Comparison of ENCODE assay signal across 29 cellular contexts in genomic region chr2:208370881-208371633, GRCh38. TPM values are rescaled to one million over a fixed set of nuclear protein-coding genes. Genes with fewer than 3 reads are reported as not detected.
DNase-seq lines count a peak whose midpoint lies in the region; ATAC-seq, FAIRE-seq and TF ChIP-seq lines count a peak whose summit lies in the region.
"Had no signal": no experiment of that assay in that cellular context is flagged by ENCODE, and none has a peak within 500 bp of the region (broad histone marks: within the 10 kb centered on the region; RNA-seq: fewer than 3 reads in every experiment).

No MANE protein-coding gene starts in this region.

- CTCF ChIA-PET in HepG2 (lab: Yijun Ruan, JAX; ENCODE audit: low intra/inter-chr PET ratio, low total read pairs): no interaction called here
- CTCF ChIA-PET in MCF 10A (lab: Yijun Ruan, JAX): interaction anchor here (1.0 to 5.5 kb wide), 3 partner anchors 19 to 964 kb away, joined by 3 to 54 read pairs (median 3); no protein-coding TSS in a partner anchor

- TF ChIP-seq CTCF in body of pancreas (IDR thresholded peaks at IDR 0.05): no peak
- TF ChIP-seq CTCF in HepG2 (CRISPR knock-in tag; IDR thresholded peaks at IDR 0.05): no peak
- TF ChIP-seq CTCF in MCF 10A (IDR thresholded peaks at IDR 0.05; ENCODE audit: unreplicated experiment): no peak

- H3K9me3 ChIP-seq in body of pancreas (no peaks in the 10 kb centered on the region), HepG2 (ENCODE audit: low read length) (no peaks in the 10 kb centered on the region)
- H3K9me3 ChIP-seq: psoas muscle, SJSA1 had no signal

- no peaks in the 10 kb centered on the region for H3K79me2 ChIP-seq in HepG2 (ENCODE audit: insufficient read depth, low read length)

- H3K4me3 ChIP-seq in body of pancreas: no peak overlapping the region
- H3K4me3 ChIP-seq in HepG2 (replicated peaks in 1 of 3; ENCODE audit: insufficient read depth in 1 of 3, low read depth in 2 of 3, low read length in 3 of 3): no peak overlapping the region
- H3K4me3 ChIP-seq: cardiac muscle cell, neural progenitor cell, PC-9, psoas muscle, SJSA1 had no signal

- intact Hi-C loops in body of pancreas (cut with DNase I): no loop called here
- intact Hi-C loops in HepG2 (cut with micrococcal nuclease; ENCODE audit: unreplicated experiment): no loop called here
- intact Hi-C loops in MCF 10A (cut with micrococcal nuclease): loop anchor here (10.0 kb wide), 1 partner anchor 266 kb away; no protein-coding TSS in a partner anchor

- H3K27me3 ChIP-seq in body of pancreas (no peaks in the 10 kb centered on the region), HepG2 (ENCODE audit: control insufficient read depth in 1 of 2, insufficient read depth in 2 of 2, low read length in 2 of 2) (no peaks in the 10 kb centered on the region)
- H3K27me3 ChIP-seq: cardiac muscle cell, neural progenitor cell, SJSA1 had no signal

- peak; percentile 35 for ATAC-seq in body of pancreas
- ATAC-seq in HepG2: peak; percentile 26
- no peak for ATAC-seq in HG03520 (IDR thresholded peaks at IDR 0.05; ENCODE audit: unreplicated experiment)
- ATAC-seq: activated CD8-positive, alpha-beta memory T cell treated with anti-CD3 and anti-CD28 coated beads, Interleukin-2, amount 10 ng/mL, durations not matched to agents 7 days and 5 days; activated naive CD8-positive, alpha-beta T cell treated with anti-CD3 and anti-CD28 coated beads, Interleukin-2, amount 50 U/mL, for 24 hours; CD8-positive, alpha-beta T cell; psoas muscle had no signal

- H3K4me3 Mint-ChIP-seq in IgD-negative memory B cell (no peak overlapping the region), MCF 10A (ENCODE audit: unreplicated experiment) (no peak overlapping the region)
- H3K4me3 Mint-ChIP-seq: activated CD8-positive, alpha-beta memory T cell treated with anti-CD3 and anti-CD28 coated beads, Interleukin-2, amount 10 ng/mL, durations not matched to agents 7 days and 5 days; activated naive CD8-positive, alpha-beta T cell treated with anti-CD3 and anti-CD28 coated beads, Interleukin-2, amount 50 U/mL, for 24 hours; CD8-positive, alpha-beta T cell; neural progenitor cell; T-helper 2 cell treated with Interferon-gamma antibody and Interleukin-4, amounts not matched to agents 5 μg/mL and 100 μg/mL, for 36 hours had no signal

- H2AFZ ChIP-seq in HepG2 (ENCODE audit: low read length): no peak overlapping the region
- H2AFZ ChIP-seq: neural progenitor cell, PC-9 had no signal

- H4K20me1 ChIP-seq in HepG2 (ENCODE audit: insufficient read depth, low read length): no peaks in the 10 kb centered on the region

- BruUV-seq in HepG2 (replicated peaks; lab: Mats Ljungman, UMichigan) (no TSS peak), MCF 10A (replicated peaks; lab: Mats Ljungman, UMichigan) (no TSS peak)

- 41 to 42% methylated on average over 8 of the region's 8 CpGs for WGBS in body of pancreas, 2 donors
- WGBS in HepG2 (ENCODE audit: low lambda C conversion rate): 66% methylated on average over 8 of the region's 8 CpGs

- H3K27ac Mint-ChIP-seq in IgD-negative memory B cell (peak overlapping the region in 2 of 3 donors; percentile 25 to 55), MCF 10A (ENCODE audit: low read depth, unreplicated experiment) (no peak overlapping the region)
- H3K27ac Mint-ChIP-seq: activated CD8-positive, alpha-beta memory T cell treated with anti-CD3 and anti-CD28 coated beads, Interleukin-2, amount 10 ng/mL, durations not matched to agents 7 days and 5 days; activated naive CD8-positive, alpha-beta T cell treated with anti-CD3 and anti-CD28 coated beads, Interleukin-2, amount 50 U/mL, for 24 hours; CD8-positive, alpha-beta T cell; neural progenitor cell; T-helper 2 cell treated with Interferon-gamma antibody and Interleukin-4, amounts not matched to agents 5 μg/mL and 100 μg/mL, for 36 hours had no signal

- DNase-seq in Daoy (ENCODE audit: low read depth): peak; percentile 11
- no peak for DNase-seq in body of pancreas
- DNase-seq in HepG2 (ENCODE audit: low spot score): no peak
- DNase-seq in MCF 10A (ENCODE audit: unreplicated experiment): no peak
- no peak for DNase-seq in HPDE6-E6E7 (ENCODE audit: extremely low spot score)
- no peak for DNase-seq in GM19240 (ENCODE audit: insufficient read length, low spot score)
- DNase-seq: activated CD4-positive, alpha-beta T cell treated with anti-CD3 and anti-CD28 coated beads for 1 hour; activated CD8-positive, alpha-beta memory T cell treated with anti-CD3 and anti-CD28 coated beads, Interleukin-2, amount 10 ng/mL, durations not matched to agents 7 days and 5 days; activated effector memory CD4-positive, alpha-beta T cell treated with Interleukin-2 at 50 U/mL for 16 hours; activated naive CD8-positive, alpha-beta T cell treated with anti-CD3 and anti-CD28 coated beads, Interleukin-2, amount 50 U/mL, for 24 hours; CD8-positive, alpha-beta T cell; dermis blood vessel endothelial cell; NCI-H1417 treated with DMSO at 0.1 percent for 48 hours; NCI-H2171; NCI-H748 treated with DMSO at 0.1 percent for 48 hours; PC-9; psoas muscle; stimulated activated CD4-positive, alpha-beta T cell treated with anti-CD3 and anti-CD28 coated beads, Interleukin-4, amount 100 ng/mL, for 4 hours had no signal

- TF ChIP-seq POLR2A in body of pancreas (IDR thresholded peaks at IDR 0.05) (no peak), HepG2 (IDR thresholded peaks at IDR 0.05; ENCODE audit: insufficient read depth in 1 of 2, low read depth in 2 of 2, low read length in 2 of 2) (no peak)

- no peak for FAIRE-seq in HepG2 (lab: Jason Lieb, UNC)
- FAIRE-seq: endothelial cell of umbilical vein, HTR-8/SVneo, urothelium cell line had no signal

- no peak overlapping the region for H3K4me2 ChIP-seq in HepG2 (ENCODE audit: low read depth, low read length)
- H3K4me2 ChIP-seq: neural progenitor cell, PC-9 had no signal

- no peak for TF ChIP-seq RAD21 in HepG2 (CRISPR knock-in tag; IDR thresholded peaks at IDR 0.05)

- no peak overlapping the region for H3K9ac ChIP-seq in HepG2 (ENCODE audit: insufficient read depth, low read depth, low read length)
- H3K9ac ChIP-seq: neural progenitor cell had no signal

- POLR2A ChIA-PET in HepG2 (lab: Yijun Ruan, JAX) (no interaction called here), MCF 10A (lab: Yijun Ruan, JAX) (no interaction called here)

- H3K9me3 Mint-ChIP-seq in IgD-negative memory B cell: no peaks in the 10 kb centered on the region
- no peaks in the 10 kb centered on the region for H3K9me3 Mint-ChIP-seq in MCF 10A (ENCODE audit: unreplicated experiment)
- H3K9me3 Mint-ChIP-seq: activated naive CD8-positive, alpha-beta T cell treated with anti-CD3 and anti-CD28 coated beads, Interleukin-2, amount 50 U/mL, for 24 hours had no signal

- in situ Hi-C loops in HepG2 (cut with HindIII; ENCODE audit: extremely low pct_ligation_motif_present, low pct_unique_long_range_greater_than_20kb): no loop called here

- H3K36me3 ChIP-seq in body of pancreas (replicated peaks in 1 of 2; ENCODE audit: insufficient read depth in 1 of 2, low read depth in 2 of 2): no peaks in the 10 kb centered on the region
- no peaks in the 10 kb centered on the region for H3K36me3 ChIP-seq in HepG2 (replicated peaks in 1 of 2; ENCODE audit: control insufficient read depth in 1 of 2, insufficient read depth in 2 of 2, low read length in 2 of 2)
- H3K36me3 ChIP-seq: cardiac muscle cell, neural progenitor cell, SJSA1 had no signal

- H3K36me3 Mint-ChIP-seq in IgD-negative memory B cell (no peaks in the 10 kb centered on the region), MCF 10A (ENCODE audit: insufficient read depth, unreplicated experiment) (no peaks in the 10 kb centered on the region)
- H3K36me3 Mint-ChIP-seq: activated CD8-positive, alpha-beta memory T cell treated with anti-CD3 and anti-CD28 coated beads, Interleukin-2, amount 10 ng/mL, durations not matched to agents 7 days and 5 days; CD8-positive, alpha-beta T cell had no signal

- H3K27ac ChIP-seq in body of pancreas (no peak overlapping the region), HepG2 (ENCODE audit: extremely low read length, insufficient read depth, low read length) (no peak overlapping the region)
- H3K27ac ChIP-seq: cardiac muscle cell, neural progenitor cell, PC-9, psoas muscle, SJSA1 had no signal

- TF ChIP-seq EP300 in HepG2 (IDR thresholded peaks at IDR 0.05; ENCODE audit: low read depth in 2 of 2, low read length in 2 of 2) (no peak), HepG2 (CRISPR knock-in tag; IDR thresholded peaks at IDR 0.05; ENCODE audit: borderline replicate concordance) (no peak)

- H3K4me1 ChIP-seq in body of pancreas (peaks cover 18% of the 10 kb centered on the region), HepG2 (ENCODE audit: insufficient read depth, low read length) (peaks cover 29% of the 10 kb centered on the region)
- H3K4me1 ChIP-seq: psoas muscle, SJSA1 had no signal

- H3K27me3 Mint-ChIP-seq in IgD-negative memory B cell (peaks cover 2% of the 10 kb centered on the region), MCF 10A (ENCODE audit: insufficient read depth, unreplicated experiment) (no peaks in the 10 kb centered on the region)
- H3K27me3 Mint-ChIP-seq: activated naive CD8-positive, alpha-beta T cell treated with anti-CD3 and anti-CD28 coated beads, Interleukin-2, amount 50 U/mL, for 24 hours had no signal

- H3K4me1 Mint-ChIP-seq in IgD-negative memory B cell (peaks cover 7 to 21% (median 10%) of the 10 kb centered on the region in 3 donors), MCF 10A (ENCODE audit: insufficient read depth, unreplicated experiment) (peaks cover 10% of the 10 kb centered on the region)
- H3K4me1 Mint-ChIP-seq: activated CD8-positive, alpha-beta memory T cell treated with anti-CD3 and anti-CD28 coated beads, Interleukin-2, amount 10 ng/mL, durations not matched to agents 7 days and 5 days; activated naive CD8-positive, alpha-beta T cell treated with anti-CD3 and anti-CD28 coated beads, Interleukin-2, amount 50 U/mL, for 24 hours had no signal

RNA-seq across cellular contexts. Expression of gene PTH2R, which starts 35.5 kb away (rescaled TPM):
- total RNA-seq in Daoy (2014; rRNA removed; shearing (Covaris generic)): not detected in 2 replicates
- polyA plus RNA-seq in IgD-negative memory B cell (0.23 TPM), HepG2 (2011; rRNA removed) (not detected in 2 replicates)
- total RNA-seq in body of pancreas (under 1 TPM in 1 of 2 donors, not detected in 1; 0.78 TPM), HepG2 (2016; rRNA removed; fragmentation: Illumina TruSeq; extraction: Trizol) (0.04 TPM in 1 of 2 replicates, not detected in the other), MCF 10A (2022) (not detected in 2 replicates)
- not detected in 2 replicates for total RNA-seq in HepG2 (2016; cell fraction: cytosol; rRNA removed; fragmentation: Illumina TruSeq; extraction: Trizol; ENCODE audit: low read depth)
- total RNA-seq in HepG2 (2016; cell fraction: insoluble cytoplasmic fraction; rRNA removed; fragmentation: Illumina TruSeq; extraction: Trizol): not detected in 2 replicates
- not detected in 2 replicates for total RNA-seq in HepG2 (2016; cell fraction: membrane; rRNA removed; fragmentation: Illumina TruSeq; extraction: Trizol)
- total RNA-seq in HepG2 (2016; cell fraction: nucleus; rRNA removed; fragmentation: Illumina TruSeq; extraction: Trizol): not detected in 2 replicates
- polyA plus RNA-seq in HepG2 (2011; cell fraction: cytosol; rRNA removed): not detected in 2 replicates
- polyA plus RNA-seq in HepG2 (2011; cell fraction: nucleus; rRNA removed): not detected in 2 replicates
- not detected in 2 replicates for polyA plus RNA-seq in HepG2 (2012)
- not detected in 2 replicates for polyA plus RNA-seq in HepG2 (2016; cell fraction: cytosol; fragmentation: Illumina TruSeq; extraction: Trizol; ENCODE audit: low read depth)
- not detected in 2 replicates for polyA plus RNA-seq in HepG2 (2016; cell fraction: insoluble cytoplasmic fraction; fragmentation: Illumina TruSeq; extraction: Trizol; ENCODE audit: low read depth)
- not detected in 2 replicates for polyA plus RNA-seq in HepG2 (2016; cell fraction: membrane; fragmentation: Illumina TruSeq; extraction: Trizol; ENCODE audit: low read depth)
- not detected in 2 replicates for polyA plus RNA-seq in HepG2 (2016; cell fraction: nucleus; fragmentation: Illumina TruSeq; extraction: Trizol; ENCODE audit: insufficient read depth, low read depth)
- 0.08 TPM in 1 of 2 replicates, not detected in the other for polyA minus RNA-seq in HepG2 (2011; rRNA and poly(A)+ RNA removed; ENCODE audit: low replicate concordance)
- not detected in 2 replicates for polyA minus RNA-seq in HepG2 (2011; cell fraction: cytosol; rRNA and poly(A)+ RNA removed)
- polyA minus RNA-seq in HepG2 (2011; cell fraction: nucleus; rRNA and poly(A)+ RNA removed): 0.37 and 0.39 TPM in 2 replicates
- total RNA-seq: CD8-positive, alpha-beta T cell; dermis blood vessel endothelial cell; endothelial cell of umbilical vein; glomerular endothelial cell; PC-9; SJSA1 had no signal
- polyA plus RNA-seq: AG04450, cardiac muscle cell, endothelial cell of umbilical vein had no signal
